ENCODE assay signal across 16 cellular contexts in the genomic region with DNA sequence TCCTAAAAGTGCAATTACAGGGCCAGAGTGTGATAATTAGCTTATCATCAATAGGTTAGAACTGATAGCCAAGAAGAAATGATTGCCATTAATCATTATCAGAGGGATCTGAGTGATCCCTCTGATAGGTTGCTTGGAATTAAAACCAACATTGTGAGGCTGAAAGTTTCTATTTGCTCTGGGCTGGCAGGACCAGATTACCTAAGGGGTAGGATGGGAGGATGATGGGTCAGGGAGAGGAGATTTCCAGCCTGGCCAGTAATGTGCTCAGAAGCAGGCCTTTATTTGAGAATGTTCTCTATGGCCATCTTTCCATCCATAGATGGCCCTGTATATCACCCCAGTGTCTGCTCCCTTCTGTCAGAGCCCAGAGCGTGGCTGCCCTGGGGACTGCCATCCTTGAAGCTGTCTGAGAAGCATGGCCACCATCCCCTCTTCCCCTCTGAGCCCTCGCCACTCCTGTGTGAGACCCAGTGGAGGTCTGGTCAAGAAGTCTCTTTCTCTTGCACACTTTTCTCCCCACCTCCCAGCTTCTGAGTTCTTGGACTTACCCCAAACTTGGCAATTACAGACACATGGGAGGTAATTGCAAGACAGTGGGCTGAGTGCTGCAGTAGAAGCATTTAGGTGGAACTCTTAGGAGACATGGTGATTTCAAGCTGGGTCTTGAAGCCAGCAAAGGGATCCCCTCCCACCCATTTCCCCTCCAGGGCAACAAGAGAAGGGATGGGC. TPM values are rescaled to one million over a fixed set of nuclear protein-coding genes. Genes with fewer than 3 reads are reported as not detected.
"Had no signal": no experiment of that assay in that cellular context is flagged by ENCODE, and none has a peak within 500 bp of the region (broad histone marks: within the 10 kb centered on the region; RNA-seq: fewer than 3 reads in every experiment).

No MANE protein-coding gene starts in this region.

- H3K27me3 Mint-ChIP-seq: activated B cell treated with CpG ODN at 0.5 μM for 24 hours; stimulated activated memory B cell treated with anti-CD40 and anti-IgM and Interleukin-4, amounts not matched to agents 10 μg/mL and 1 μg/mL and 100 μg/mL, for 72 hours had no signal

- FAIRE-seq: small intestine had no signal

- H3K9me3 Mint-ChIP-seq: central memory CD8-positive, alpha-beta T cell had no signal

- H3K27me3 ChIP-seq: adrenal gland had no signal

- H3K4me3 ChIP-seq: adrenal gland had no signal

- DNase-seq: activated B cell treated with CpG ODN at 0.5 μM for 24 hours; activated CD4-positive, alpha-beta T cell treated with anti-CD3 and anti-CD28 coated beads, Interleukin-2, amount 10 ng/mL, durations not matched to agents 24 days and 14 days; activated naive CD4-positive, alpha-beta T cell treated with anti-CD3 and anti-CD28 coated beads, Interleukin-2, amount 50 U/mL, for 16 hours; activated T-cell treated with anti-CD3 and anti-CD28 coated beads for 4 hours; adrenal gland; effector memory CD4-positive, alpha-beta T cell; glutamatergic neuron; immature natural killer cell; left colon; mesenchymal stem cell; nephron progenitor cell; small intestine; T-helper 17 cell had no signal

- H3K27ac Mint-ChIP-seq: activated B cell treated with CpG ODN at 0.5 μM for 24 hours; activated CD4-positive, alpha-beta T cell treated with anti-CD3 and anti-CD28 coated beads, Interleukin-2, amount 10 ng/mL, durations not matched to agents 24 days and 14 days; activated T-helper 17 cell treated with anti-CD3 and anti-CD28 coated beads, Interleukin-2, amount 50 U/mL, for 72 hours; immature natural killer cell; nephron progenitor cell; stimulated activated memory B cell treated with anti-CD40 and anti-IgM and Interleukin-4, amounts not matched to agents 10 μg/mL and 1 μg/mL and 100 μg/mL, for 72 hours; T-helper 17 cell had no signal

- H3K36me3 Mint-ChIP-seq: immature natural killer cell; stimulated activated memory B cell treated with anti-CD40 and anti-IgM and Interleukin-4, amounts not matched to agents 10 μg/mL and 1 μg/mL and 100 μg/mL, for 72 hours had no signal

- H3K9me3 ChIP-seq: adrenal gland had no signal

- ATAC-seq: activated T-helper 17 cell treated with anti-CD3 and anti-CD28 coated beads, Interleukin-2, amount 50 U/mL, for 72 hours; left colon; stimulated activated memory B cell treated with anti-CD40 and anti-IgM and Interleukin-4, amounts not matched to agents 10 μg/mL and 1 μg/mL and 100 μg/mL, for 72 hours; T-helper 17 cell had no signal

- H3K4me3 Mint-ChIP-seq: activated B cell treated with CpG ODN at 0.5 μM for 24 hours; activated CD4-positive, alpha-beta T cell treated with anti-CD3 and anti-CD28 coated beads, Interleukin-2, amount 10 ng/mL, durations not matched to agents 24 days and 14 days; activated T-helper 17 cell treated with anti-CD3 and anti-CD28 coated beads, Interleukin-2, amount 50 U/mL, for 72 hours; central memory CD8-positive, alpha-beta T cell; immature natural killer cell; nephron progenitor cell; stimulated activated memory B cell treated with anti-CD40 and anti-IgM and Interleukin-4, amounts not matched to agents 10 μg/mL and 1 μg/mL and 100 μg/mL, for 72 hours; T-helper 17 cell had no signal

- H3K36me3 ChIP-seq: adrenal gland had no signal

- H3K4me1 Mint-ChIP-seq: activated B cell treated with CpG ODN at 0.5 μM for 24 hours; activated CD4-positive, alpha-beta T cell treated with anti-CD3 and anti-CD28 coated beads, Interleukin-2, amount 10 ng/mL, durations not matched to agents 24 days and 14 days; activated T-helper 17 cell treated with anti-CD3 and anti-CD28 coated beads, Interleukin-2, amount 50 U/mL, for 72 hours; central memory CD8-positive, alpha-beta T cell; immature natural killer cell; stimulated activated memory B cell treated with anti-CD40 and anti-IgM and Interleukin-4, amounts not matched to agents 10 μg/mL and 1 μg/mL and 100 μg/mL, for 72 hours; T-helper 17 cell had no signal

RNA-seq across cellular contexts. Expression of a gene that starts 11.7 kb away (rescaled TPM):
- total RNA-seq: activated B cell treated with CpG ODN at 0.5 μM for 24 hours; activated CD4-positive, alpha-beta T cell treated with anti-CD3 and anti-CD28 coated beads, Interleukin-2, amount 10 ng/mL, durations not matched to agents 24 days and 14 days had no signal
- polyA plus RNA-seq: immature natural killer cell had no signal
